In the genomic region with DNA sequence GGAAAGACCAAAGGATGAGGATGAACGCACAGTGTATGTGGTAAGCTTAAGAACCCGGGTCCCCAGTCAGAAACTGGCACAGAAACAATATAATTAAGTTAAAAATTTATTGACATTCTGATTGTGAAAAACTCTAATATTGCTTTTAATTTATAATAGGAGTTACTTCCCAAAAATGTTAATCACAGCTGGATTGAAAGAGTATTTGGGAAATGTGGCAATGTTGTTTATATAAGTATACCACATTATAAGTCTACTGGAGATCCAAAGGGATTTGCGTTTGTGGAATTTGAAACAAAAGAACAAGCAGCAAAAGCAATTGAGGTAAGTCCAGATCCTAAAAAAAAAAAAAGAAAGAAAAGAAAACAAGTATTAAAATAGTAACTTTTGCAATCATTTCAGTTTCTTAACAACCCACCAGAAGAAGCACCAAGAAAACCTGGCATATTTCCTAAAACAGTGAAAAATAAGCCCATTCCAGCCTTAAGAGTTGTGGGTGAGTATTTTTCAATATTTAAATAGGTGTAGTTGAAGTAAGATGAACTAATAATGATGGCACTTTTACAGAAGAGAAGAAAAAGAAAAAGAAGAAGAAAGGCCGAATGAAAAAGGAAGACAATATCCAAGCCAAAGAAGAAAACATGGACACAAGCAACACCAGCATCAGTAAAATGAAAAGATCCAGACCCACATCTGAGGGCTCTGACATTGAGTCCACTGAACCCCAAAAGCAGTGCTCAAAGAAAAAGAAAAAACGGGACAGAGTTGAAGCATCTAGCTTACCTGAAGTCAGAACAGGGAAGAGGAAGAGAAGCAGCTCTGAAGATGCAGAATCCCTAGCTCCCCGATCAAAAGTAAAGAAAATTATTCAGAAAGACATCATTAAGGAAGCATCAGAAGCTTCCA, we compare ENCODE assay signal across 22 cellular contexts. TPM values are rescaled to one million over a fixed set of nuclear protein-coding genes. Genes with fewer than 3 reads are reported as not detected.
DNase-seq lines count a peak whose midpoint lies in the region; ATAC-seq and TF ChIP-seq lines count a peak whose summit lies in the region.
"Had no signal": no experiment of that assay in that cellular context is flagged by ENCODE, and none has a peak within 500 bp of the region (broad histone marks: within the 10 kb centered on the region; RNA-seq: fewer than 3 reads in every experiment).

No MANE protein-coding gene starts in this region.

- H4K20me1 ChIP-seq in H9 (ENCODE audit: control insufficient read depth, insufficient read depth, insufficient read length) (no peaks in the 10 kb centered on the region), OCI-LY7 (ENCODE audit: insufficient read depth, low read length) (no peaks in the 10 kb centered on the region)

- no peaks in the 10 kb centered on the region for H3K23me2 ChIP-seq in H9 (ENCODE audit: insufficient read length, low read depth, low read length, poor library complexity, severe bottlenecking)

- H3K4ac ChIP-seq in H9 (ENCODE audit: low read depth, low read length) (no peak overlapping the region), mesendoderm (ENCODE audit: low read depth, low read length) (no peak overlapping the region)

- DNase-seq in H9 (no peak), OCI-LY7 (ENCODE audit: low spot score) (no peak), endodermal cell (no peak), mesendoderm (no peak), NCI-H1436 (lab: John Stamatoyannopoulos, UW) (no peak)
- DNase-seq: activated CD4-positive, alpha-beta memory T cell treated with anti-CD3 and anti-CD28 coated beads, Interleukin-2, amount 10 ng/mL, durations not matched to agents 7 days and 5 days; activated CD4-positive, CD25-positive, alpha-beta regulatory T cell treated with anti-CD3 and anti-CD28 coated beads, Interleukin-2, amount 50 U/mL, for 72 hours; activated gamma-delta T cell; effector CD4-positive, alpha-beta T cell; hypothalamus; kidney glomerular epithelial cell; lower lobe of right lung; MM.1S; NCI-H1417 treated with DMSO at 0.1 percent for 48 hours; NCI-H446; NCI-H82; upper lobe of right lung had no signal

- no peaks in the 10 kb centered on the region for H3K9me2 ChIP-seq in OCI-LY7 (ENCODE audit: insufficient read depth, low read length)

- H3K36me3 ChIP-seq in OCI-LY7 (ENCODE audit: insufficient read depth, low read length) (peaks cover 85% of the 10 kb centered on the region), endodermal cell (ENCODE audit: control insufficient read depth, insufficient read depth, low read length) (peaks cover 22% of the 10 kb centered on the region), mesendoderm (ENCODE audit: control insufficient read depth, insufficient read depth, low read length) (peaks cover 2% of the 10 kb centered on the region)

- intact Hi-C loops in OCI-LY7 (cut with micrococcal nuclease; ENCODE audit: unreplicated experiment) = no loop called here

- H3K79me1 ChIP-seq in H9 (ENCODE audit: insufficient read depth, low read depth, low read length, poor library complexity, severe bottlenecking) (no peaks in the 10 kb centered on the region), mesendoderm (ENCODE audit: low read length) (peaks cover 5% of the 10 kb centered on the region)

- peaks cover 9% of the 10 kb centered on the region for H3K27me3 Mint-ChIP-seq in H9 (ENCODE audit: low read depth)
- H3K27me3 Mint-ChIP-seq in endodermal cell (ENCODE audit: insufficient read depth) = no peaks in the 10 kb centered on the region
- H3K27me3 Mint-ChIP-seq: activated CD4-positive, alpha-beta memory T cell treated with anti-CD3 and anti-CD28 coated beads, Interleukin-2, amount 10 ng/mL, durations not matched to agents 7 days and 5 days had no signal

- WGBS in H9 (ENCODE audit: extremely low coverage, insufficient read length, low lambda C conversion rate) = no CpG with 5 or more reads among the region's 6 CpGs
- 0 to 3% methylated on average over 2 to 5 of the region's 6 CpGs for WGBS in endodermal cell (ENCODE audit: insufficient coverage in 1 of 2, insufficient read length in 1 of 2), 2 experiments
- WGBS in mesendoderm (ENCODE audit: extremely low coverage, insufficient coverage, low lambda C conversion rate) = no CpG with 5 or more reads among the region's 6 CpGs

- no peak overlapping the region for H2BK15ac ChIP-seq in H9 (ENCODE audit: low read depth, low read length)
- no peak overlapping the region for H2BK15ac ChIP-seq in mesendoderm (replicated peaks; ENCODE audit: low read depth)

- H3K4me3 Mint-ChIP-seq in H9 (peak overlapping the region; percentile 93 to 97), endodermal cell (peak overlapping the region; percentile 95)
- H3K4me3 Mint-ChIP-seq: activated CD4-positive, alpha-beta memory T cell treated with anti-CD3 and anti-CD28 coated beads, Interleukin-2, amount 10 ng/mL, durations not matched to agents 7 days and 5 days had no signal

- no peaks in the 10 kb centered on the region for H3K9me3 ChIP-seq in H9 (ENCODE audit: control insufficient read depth, low read depth, low read length)
- H3K9me3 ChIP-seq in OCI-LY7 (ENCODE audit: low read length) = no peaks in the 10 kb centered on the region
- H3K9me3 ChIP-seq in endodermal cell (ENCODE audit: control insufficient read depth, low read length) = no peaks in the 10 kb centered on the region
- H3K9me3 ChIP-seq: gastroesophageal sphincter, lower lobe of right lung, prostate gland, upper lobe of right lung had no signal

- H4K5ac ChIP-seq in H9 (ENCODE audit: insufficient read length, low read depth, low read length) (no peak overlapping the region), mesendoderm (ENCODE audit: low read length) (peak overlapping the region; percentile 96)

- no peak overlapping the region for H4K91ac ChIP-seq in H9 (ENCODE audit: insufficient read length, low read depth, low read length)

- H3K18ac ChIP-seq in H9 (ENCODE audit: insufficient read length, low read depth, low read length) (peak overlapping the region; percentile 81), mesendoderm (ENCODE audit: low read length) (peak overlapping the region; percentile 97)

- H3K27me3 ChIP-seq in H9 (ENCODE audit: insufficient read depth, low read length) (no peaks in the 10 kb centered on the region), endodermal cell (ENCODE audit: control insufficient read depth, insufficient read depth, low read length, poor library complexity, severe bottlenecking) (no peaks in the 10 kb centered on the region), mesendoderm (ENCODE audit: insufficient read depth, low read length, poor library complexity) (no peaks in the 10 kb centered on the region)
- H3K27me3 ChIP-seq: gastroesophageal sphincter, upper lobe of right lung had no signal

- CTCF ChIA-PET in OCI-LY7 (lab: Charles Lee; ENCODE audit: unreplicated experiment) = no interaction called here

- no peak overlapping the region for H4K8ac ChIP-seq in H9 (replicated peaks; ENCODE audit: insufficient read length, low read depth, low read length)
- peak overlapping the region; percentile 81 for H4K8ac ChIP-seq in mesendoderm (ENCODE audit: low read depth, low read length)

- H3K4me1 Mint-ChIP-seq in H9 (peaks cover 27 to 35% of the 10 kb centered on the region in 2 experiments), endodermal cell (peaks cover 18% of the 10 kb centered on the region)

- H2AK5ac ChIP-seq in H9 (ENCODE audit: insufficient read length, low read length) (no peak overlapping the region), mesendoderm (ENCODE audit: low read length) (no peak overlapping the region)

- H2BK5ac ChIP-seq in H9 (ENCODE audit: insufficient read length, low read length) = peak overlapping the region; percentile 55
- peak overlapping the region; percentile 93 for H2BK5ac ChIP-seq in mesendoderm (ENCODE audit: low read length)

- POLR2A ChIA-PET in OCI-LY7 (lab: Charles Lee) = interaction anchor here (0.6 to 2.0 kb wide), 7 partner anchors 9 to 1518 kb away, joined by 3 to 10 read pairs (median 5); no protein-coding TSS in a partner anchor

- H3K14ac ChIP-seq in H9 (ENCODE audit: insufficient read depth, low read length) = peak overlapping the region; percentile 92; the same call in 1 of the 2 replicates

- peak overlapping the region; percentile 99 for H3K9ac ChIP-seq in H9 (ENCODE audit: extremely low read depth, insufficient read length, low read length)
- H3K9ac ChIP-seq in endodermal cell (ENCODE audit: extremely low read depth, low read length, poor library complexity, severe bottlenecking) = peak overlapping the region; percentile 99
- peak overlapping the region; percentile 98 for H3K9ac ChIP-seq in mesendoderm (ENCODE audit: low read length)

- H3K56ac ChIP-seq in H9 (ENCODE audit: insufficient read length, low read depth, low read length) (no peak overlapping the region), mesendoderm (ENCODE audit: low read length) (peak overlapping the region; percentile 88)

- peak overlapping the region; percentile 99 to 100 (median 100) for H3K27ac Mint-ChIP-seq in H9
- H3K27ac Mint-ChIP-seq in endodermal cell = peak overlapping the region; percentile 99
- H3K27ac Mint-ChIP-seq: activated CD4-positive, alpha-beta memory T cell treated with anti-CD3 and anti-CD28 coated beads, Interleukin-2, amount 10 ng/mL, durations not matched to agents 7 days and 5 days had no signal

- peak overlapping the region; percentile 100 for H3K27ac ChIP-seq in H9 (ENCODE audit: insufficient read length, low read depth, low read length)
- no peak overlapping the region for H3K27ac ChIP-seq in OCI-LY7 (ENCODE audit: low read depth, low read length, poor library complexity, severe bottlenecking)
- H3K27ac ChIP-seq in endodermal cell (ENCODE audit: low read depth, low read length) = peak overlapping the region; percentile 93
- H3K27ac ChIP-seq in mesendoderm (ENCODE audit: low read depth, low read length) = peak overlapping the region; percentile 100
- H3K27ac ChIP-seq: gastroesophageal sphincter, lower lobe of right lung, prostate gland, upper lobe of right lung had no signal

- H2AFZ ChIP-seq in H9 (ENCODE audit: low read length) (no peak overlapping the region), OCI-LY7 (ENCODE audit: low read length) (no peak overlapping the region)

- H3K4me1 ChIP-seq in H9 (ENCODE audit: insufficient read depth, low read length) = no peaks in the 10 kb centered on the region
- H3K4me1 ChIP-seq in OCI-LY7 (ENCODE audit: insufficient read depth, low read length, poor library complexity, severe bottlenecking) = peaks cover 11% of the 10 kb centered on the region
- H3K4me1 ChIP-seq in endodermal cell (ENCODE audit: control insufficient read depth, insufficient read depth, low read length) = no peaks in the 10 kb centered on the region
- peaks cover 6% of the 10 kb centered on the region for H3K4me1 ChIP-seq in mesendoderm (ENCODE audit: control insufficient read depth, low read depth, low read length)
- H3K4me1 ChIP-seq: lower lobe of right lung, prostate gland, upper lobe of right lung had no signal

- H3K79me2 ChIP-seq in H9 (ENCODE audit: insufficient read depth, low read length) (no peaks in the 10 kb centered on the region; the same call in 1 of the 2 replicates), OCI-LY7 (ENCODE audit: insufficient read depth, low read depth, low read length) (peaks cover 11% of the 10 kb centered on the region), mesendoderm (ENCODE audit: control insufficient read depth, insufficient read depth, low read length) (peaks cover 10% of the 10 kb centered on the region)

- H3T11ph ChIP-seq in H9 (ENCODE audit: low read length) = no peak overlapping the region

- no peak overlapping the region for H2BK20ac ChIP-seq in H9 (ENCODE audit: low read depth, low read length, poor library complexity, severe bottlenecking)

- no peak overlapping the region for H2BK120ac ChIP-seq in H9 (ENCODE audit: low read depth, low read length, poor library complexity, severe bottlenecking)
- H2BK120ac ChIP-seq in mesendoderm (ENCODE audit: low read depth, low read length) = peak overlapping the region; percentile 67

- no peak overlapping the region for H2BK12ac ChIP-seq in H9 (ENCODE audit: insufficient read length, low read depth, low read length)

- BruUV-seq in OCI-LY7 (replicated peaks; lab: Mats Ljungman, UMichigan) = TSS peak; percentile 84

- no peak for TF ChIP-seq CTCF in H9 (conservative IDR thresholded peaks at IDR 0.05)
- TF ChIP-seq CTCF in OCI-LY7 (conservative IDR thresholded peaks at IDR 0.05; ENCODE audit: low read length) = no peak
- no peak for TF ChIP-seq CTCF in endodermal cell (conservative IDR thresholded peaks at IDR 0.05)

- H3K4me2 ChIP-seq in H9 (ENCODE audit: insufficient read depth, insufficient read length, low read length) (peak overlapping the region; percentile 86), OCI-LY7 (ENCODE audit: low read length) (no peak overlapping the region), mesendoderm (ENCODE audit: low read length) (peak overlapping the region; percentile 58)

- H3K4me3 ChIP-seq in OCI-LY7 (ENCODE audit: low read depth, low read length, poor library complexity, severe bottlenecking) = no peak overlapping the region
- H3K4me3 ChIP-seq in endodermal cell (ENCODE audit: low read length) = peak overlapping the region; percentile 99
- peak overlapping the region; percentile 98 for H3K4me3 ChIP-seq in mesendoderm (ENCODE audit: low read length)
- H3K4me3 ChIP-seq: gastroesophageal sphincter, lower lobe of right lung, prostate gland, upper lobe of right lung had no signal

- no peak for ATAC-seq in HG03432 (IDR thresholded peaks at IDR 0.05; ENCODE audit: unreplicated experiment)
- ATAC-seq in HG02870 (IDR thresholded peaks at IDR 0.05; ENCODE audit: unreplicated experiment) = no peak
- ATAC-seq in GM21717 (IDR thresholded peaks at IDR 0.05; ENCODE audit: unreplicated experiment) = no peak
- ATAC-seq: gastroesophageal sphincter, lower lobe of right lung, upper lobe of right lung had no signal

- H3K36me3 Mint-ChIP-seq in H9 (ENCODE audit: insufficient read depth in 1 of 3, low read depth in 3 of 3) (peaks cover 30 to 41% (median 33%) of the 10 kb centered on the region in 3 experiments), endodermal cell (ENCODE audit: low read depth) (peaks cover 29% of the 10 kb centered on the region)

- H3K9me3 Mint-ChIP-seq in H9 = peaks cover 9 to 19% of the 10 kb centered on the region in 2 experiments; a peak in 4 of 5 replicates
- H3K9me3 Mint-ChIP-seq in endodermal cell = peaks cover 5% of the 10 kb centered on the region
- H3K9me3 Mint-ChIP-seq: activated CD4-positive, alpha-beta memory T cell treated with anti-CD3 and anti-CD28 coated beads, Interleukin-2, amount 10 ng/mL, durations not matched to agents 7 days and 5 days had no signal

- H3K23ac ChIP-seq in H9 (ENCODE audit: insufficient read length, low read depth, low read length) = no peak overlapping the region
- H3K23ac ChIP-seq in mesendoderm (ENCODE audit: low read length) = no peak overlapping the region

RNA-seq across cellular contexts. Expression of a gene that starts 9.9 kb away (rescaled TPM):
- total RNA-seq in H9 (2021) (33.8 and 37.0 TPM in 2 replicates), OCI-LY7 (2022) (53.9 and 59.2 TPM in 2 replicates), endodermal cell (10 to 100 TPM; 36.1 to 52.0 TPM)
- 35.0 and 61.3 TPM in 2 replicates for total RNA-seq in OCI-LY7 (2014; rRNA removed; shearing (Covaris generic))
- polyA plus RNA-seq in endodermal cell (2013, experiment 1 of 2) = 54.4 TPM
- polyA plus RNA-seq in endodermal cell (2013, experiment 2 of 2) = 63.8 TPM
- polyA plus RNA-seq in mesendoderm (2013, experiment 1 of 2) = 135 TPM
- 145 TPM for polyA plus RNA-seq in mesendoderm (2013, experiment 2 of 2)

RNA-seq across cellular contexts. Expression of a gene that starts 10.2 kb away (rescaled TPM):
- total RNA-seq in H9 (2021) = 32.9 and 38.3 TPM in 2 replicates
- total RNA-seq in OCI-LY7 (2014; rRNA removed; shearing (Covaris generic)) = 54.4 and 63.5 TPM in 2 replicates
- total RNA-seq in OCI-LY7 (2022) = 68.1 and 80.0 TPM in 2 replicates
- total RNA-seq in endodermal cell = 10 to 100 TPM; 29.1 to 57.3 TPM
- 25.4 TPM for polyA plus RNA-seq in endodermal cell (2013, experiment 1 of 2)
- polyA plus RNA-seq in endodermal cell (2013, experiment 2 of 2) = 22.2 TPM
- 28.8 TPM for polyA plus RNA-seq in mesendoderm (2013, experiment 1 of 2)
- 27.5 TPM for polyA plus RNA-seq in mesendoderm (2013, experiment 2 of 2)
